ENCODE assay signal across 15 cellular contexts in genomic region chr3:170493712-170494182, GRCh38.
DNase-seq lines count a peak whose midpoint lies in the region; ATAC-seq and TF ChIP-seq lines count a peak whose summit lies in the region.
"Had no signal": no experiment of that assay in that cellular context is flagged by ENCODE, and none has a peak within 500 bp of the region (broad histone marks: within the 10 kb centered on the region; RNA-seq: fewer than 3 reads in every experiment).

No MANE protein-coding gene starts in this region.

- no peaks in the 10 kb centered on the region for H3K9me3 ChIP-seq in vagina
- H3K9me3 ChIP-seq: heart left ventricle had no signal

- DNase-seq in Ammon's horn (ENCODE audit: low spot score) = peak; percentile 40
- peak; percentile 78 for DNase-seq in amniotic epithelial cell (ENCODE audit: low read depth)
- DNase-seq in fibroblast of the aortic adventitia (ENCODE audit: low read depth) = peak; percentile 75
- peak; percentile 75 for DNase-seq in pons (ENCODE audit: low spot score)
- no peak for DNase-seq in vagina (ENCODE audit: extremely low spot score in 2 of 2)
- DNase-seq in epidermal melanocyte (ENCODE audit: insufficient read length, low spot score) = no peak
- no peak for DNase-seq in HUDEP-2 (lab: John Stamatoyannopoulos, UW; ENCODE audit: unreplicated experiment in 76 of 76)
- DNase-seq: activated T-cell treated with anti-CD3 and anti-CD28 coated beads, Interleukin-2, amount 50 U/mL, for 1 hour; amygdala; effector CD8-positive, alpha-beta T cell; heart left ventricle; MM.1S; stimulated activated CD4-positive, alpha-beta T cell treated with anti-CD3 and anti-CD28 coated beads, Interleukin-12 subunit alpha, Interleukin-12 subunit beta, amount 100 ng/mL, for 4 hours had no signal

- intact Hi-C loops in vagina (cut with DNase I) = no loop called here

- no peaks in the 10 kb centered on the region for H3K27me3 ChIP-seq in vagina
- H3K27me3 ChIP-seq: heart left ventricle had no signal

- H3K36me3 ChIP-seq in vagina = no peaks in the 10 kb centered on the region
- H3K36me3 ChIP-seq: heart left ventricle had no signal

- ATAC-seq in HG02840 (IDR thresholded peaks at IDR 0.05; ENCODE audit: low FRiP score, unreplicated experiment) = no peak
- ATAC-seq: heart left ventricle had no signal

- no peak for TF ChIP-seq POLR2A in vagina (IDR thresholded peaks at IDR 0.05)

- H3K27ac ChIP-seq in vagina = no peak overlapping the region
- H3K27ac ChIP-seq: heart left ventricle, HL-60 had no signal

- H3K4me3 ChIP-seq in fibroblast of the aortic adventitia (ENCODE audit: low read depth, low read length) (no peak overlapping the region), vagina (no peak overlapping the region)
- H3K4me3 ChIP-seq: heart left ventricle had no signal

- no peaks in the 10 kb centered on the region for H3K4me1 ChIP-seq in vagina
- H3K4me1 ChIP-seq: heart left ventricle had no signal

- TF ChIP-seq CTCF in fibroblast of the aortic adventitia (IDR thresholded peaks at IDR 0.05; ENCODE audit: insufficient read depth, low read length) = no peak
- TF ChIP-seq CTCF in vagina (IDR thresholded peaks at IDR 0.05) = no peak

Comparison
In these comparisons a context has a peak if more than half of its experiments do, and no peak if none do; other contexts are left out.
1. DNase-seq: peak in Ammon's horn (single experiment), amniotic epithelial cell (single experiment), fibroblast of the aortic adventitia (single experiment) and pons (single experiment); none in vagina (0 of 2), epidermal melanocyte (single experiment) and HUDEP-2 (0 of 76).